In genomic region chr17:50196826-50197225, GRCh38 we compare ENCODE assay signal across 14 cellular contexts. TPM values are rescaled to one million over a fixed set of nuclear protein-coding genes. Genes with fewer than 3 reads are reported as not detected.
DNase-seq lines count a peak whose midpoint lies in the region; ATAC-seq, FAIRE-seq and TF ChIP-seq lines count a peak whose summit lies in the region.
"Had no signal": no experiment of that assay in that cellular context is flagged by ENCODE, and none has a peak within 500 bp of the region (broad histone marks: within the 10 kb centered on the region; RNA-seq: fewer than 3 reads in every experiment).

No MANE protein-coding gene starts in this region.

- intact Hi-C loops in stomach (cut with DNase I; ENCODE audit: low total_unique reads): no loop called here

- H3K36me3 ChIP-seq in astrocyte (ENCODE audit: insufficient read depth, low read length) (peaks cover 65% of the 10 kb centered on the region), stomach (peaks cover 61 to 70% (median 64%) of the 10 kb centered on the region in 4 donors)

- no peak for TF ChIP-seq CTCF in astrocyte (IDR thresholded peaks at IDR 0.05; ENCODE audit: insufficient read depth, low read depth, low read length)
- no peak for TF ChIP-seq CTCF in stomach (IDR thresholded peaks at IDR 0.05)

- TF ChIP-seq EP300 in stomach (IDR thresholded peaks at IDR 0.05): no peak

- peak overlapping the region; percentile 89 for H3K4me2 ChIP-seq in astrocyte (ENCODE audit: low read length)

- peak overlapping the region; percentile 93 for H3K4me3 Mint-ChIP-seq in astrocyte (ENCODE audit: unreplicated experiment)

- peak; percentile 68 for DNase-seq in GM04504 (ENCODE audit: low read depth)
- DNase-seq in astrocyte (ENCODE audit: low read depth): peak; percentile 66
- peak; percentile 68 for DNase-seq in iris pigment epithelial cell (ENCODE audit: low read depth)
- no peak for DNase-seq in stomach
- no peak for DNase-seq in H4 (ENCODE audit: low spot score)
- no peak for DNase-seq in GM19239 (ENCODE audit: insufficient read length, low spot score)
- DNase-seq in activated CD4-positive, CD25-positive, alpha-beta regulatory T cell treated with anti-CD3 and anti-CD28 coated beads, Interleukin-2, amount 50 U/mL, for 72 hours: no peak
- DNase-seq: NCI-H1436; NCI-H69; SHP77 treated with DMSO at 0.1 percent for 48 hours; stimulated activated CD4-positive, alpha-beta T cell treated with anti-CD3 and anti-CD28 coated beads, Interleukin-12 subunit alpha, Interleukin-12 subunit beta, amount 100 ng/mL, for 4 hours; WERI-Rb-1 had no signal

- H3K36me3 Mint-ChIP-seq in astrocyte (ENCODE audit: low read depth, unreplicated experiment): peaks cover 58% of the 10 kb centered on the region

- H3K9me3 ChIP-seq in astrocyte (ENCODE audit: insufficient read depth, low read depth, low read length): no peaks in the 10 kb centered on the region
- H3K9me3 ChIP-seq in stomach: no peaks in the 10 kb centered on the region

- peaks cover 96% of the 10 kb centered on the region for H3K79me2 ChIP-seq in astrocyte (ENCODE audit: insufficient read depth, low read length)

- no peaks in the 10 kb centered on the region for H3K27me3 Mint-ChIP-seq in astrocyte (ENCODE audit: low read depth, unreplicated experiment)

- FAIRE-seq in astrocyte (lab: Jason Lieb, UNC) (peak; percentile 82), GM19239 (lab: Jason Lieb, UNC) (no peak)

- peaks cover 44% of the 10 kb centered on the region for H3K4me1 Mint-ChIP-seq in astrocyte (ENCODE audit: low read depth, unreplicated experiment)

- peak overlapping the region; percentile 100 for H3K9ac ChIP-seq in astrocyte (ENCODE audit: low read length)

- no peak overlapping the region for H2AFZ ChIP-seq in astrocyte (ENCODE audit: low read depth, low read length)

- TF ChIP-seq POLR2A in stomach (IDR thresholded peaks at IDR 0.05): no peak

- H3K4me3 ChIP-seq in astrocyte (ENCODE audit: insufficient read depth, low read depth, low read length) (peak overlapping the region; percentile 96), stomach (peak overlapping the region in 1 of 4 donors; percentile 13)

- peak overlapping the region; percentile 98 for H3K27ac ChIP-seq in astrocyte (ENCODE audit: low read depth, low read length)
- peak overlapping the region in 4 of 5 donors; percentile 27 to 93 (median 76) for H3K27ac ChIP-seq in stomach
- H3K27ac ChIP-seq: WERI-Rb-1 had no signal

- H3K27ac Mint-ChIP-seq in astrocyte (ENCODE audit: unreplicated experiment): peak overlapping the region; percentile 98

- H4K20me1 ChIP-seq in astrocyte (ENCODE audit: insufficient read depth, low read length): peaks cover 93% of the 10 kb centered on the region

- WGBS in stomach, 5 donors: 58 to 81% (median 73%) methylated on average over 6 of the region's 6 CpGs

- peaks cover 2% of the 10 kb centered on the region for H3K9me3 Mint-ChIP-seq in astrocyte (ENCODE audit: unreplicated experiment)
- H3K9me3 Mint-ChIP-seq: brain had no signal

- ATAC-seq in HG03439 (IDR thresholded peaks at IDR 0.05; ENCODE audit: unreplicated experiment): no peak

- H3K27me3 ChIP-seq in astrocyte (ENCODE audit: insufficient read depth, low read length) (no peaks in the 10 kb centered on the region), stomach (peaks cover 0 to 23% (median 13%) of the 10 kb centered on the region in 3 donors)

- H3K4me1 ChIP-seq in astrocyte (ENCODE audit: insufficient read depth, low read length) (peaks cover 65% of the 10 kb centered on the region), stomach (peaks cover 23 to 71% (median 50%) of the 10 kb centered on the region in 4 donors)

RNA-seq across cellular contexts. Expression of gene COL1A1, which starts 4.6 kb away (rescaled TPM):
- 12,796 and 18,656 TPM in 2 replicates for total RNA-seq in astrocyte
- total RNA-seq in stomach: 1,000 to 10,000 TPM in 1 of 5 donors, 100 to 1,000 TPM in 3, 10 to 100 TPM in 1; 87.0 to 1,931 (median 219) TPM
- polyA plus RNA-seq in stomach: 10 to 100 TPM; 17.9 to 60.0 (median 24.9) TPM
- total RNA-seq in H4 (2014; rRNA removed; shearing (Covaris generic)): 11.1 and 25.7 TPM in 2 replicates

RNA-seq across cellular contexts. Expression of gene SGCA, which starts 31.0 kb away (rescaled TPM):
- 0.32 TPM in 1 of 2 replicates, not detected in the other for total RNA-seq in astrocyte
- total RNA-seq in stomach: 10 to 100 TPM in 3 of 5 donors, 1 to 10 TPM in 2; 5.4 to 89.3 (median 21.4) TPM
- polyA plus RNA-seq in stomach: 10 to 100 TPM in 1 of 3 donors, 1 to 10 TPM in 2; 6.0 to 24.3 (median 8.7) TPM
- total RNA-seq in H4 (2014; rRNA removed; shearing (Covaris generic)): 0.45 TPM in 1 of 2 replicates, not detected in the other

RNA-seq across cellular contexts. Expression of gene PPP1R9B, which starts 46.3 kb away (rescaled TPM):
- total RNA-seq in astrocyte: 73.6 and 75.9 TPM in 2 replicates
- total RNA-seq in stomach: 10 to 100 TPM; 11.6 to 64.2 (median 22.5) TPM
- polyA plus RNA-seq in stomach: 10 to 100 TPM; 13.1 to 28.8 (median 14.2) TPM
- 16.3 and 18.5 TPM in 2 replicates for total RNA-seq in H4 (2014; rRNA removed; shearing (Covaris generic))

Comparison
In these comparisons a context has a peak if more than half of its experiments do, and no peak if none do; other contexts are left out.
1. DNase-seq: peak in GM04504 (single experiment), astrocyte (single experiment) and iris pigment epithelial cell (single experiment); none in stomach (single experiment), H4 (single experiment), GM19239 (single experiment) and activated CD4-positive, CD25-positive, alpha-beta regulatory T cell treated with anti-CD3 and anti-CD28 coated beads, Interleukin-2, amount 50 U/mL, for 72 hours (single experiment).